In genomic region chr6:144343736-144344428, GRCh38 we compare ENCODE assay signal across 8 cellular contexts. TPM values are rescaled to one million over a fixed set of nuclear protein-coding genes. Genes with fewer than 3 reads are reported as not detected.
DNase-seq lines count a peak whose midpoint lies in the region; ATAC-seq and TF ChIP-seq lines count a peak whose summit lies in the region.

No MANE protein-coding gene starts in this region.

- H3K27ac ChIP-seq in left lung, result peak overlapping the region; percentile 41 to 80

- POLR2A ChIA-PET in activated CD8-positive, alpha-beta T cell treated with anti-CD3 and anti-CD28 coated beads, Interleukin-2, amount 10 ng/mL, durations not matched to agents 7 days and 5 days (lab: Charles Lee), result interaction anchor here (0.7 to 1.6 kb wide), 5 partner anchors 9 to 63 kb away, joined by 4 to 12 read pairs (median 4); no protein-coding TSS in a partner anchor

- H3K27me3 ChIP-seq in left lung, result no peaks in the 10 kb centered on the region

- CTCF ChIA-PET in activated CD8-positive, alpha-beta T cell treated with anti-CD3 and anti-CD28 coated beads, Interleukin-2, amount 10 ng/mL, durations not matched to agents 7 days and 5 days (lab: Charles Lee), result interaction anchor here (1.0 to 1.4 kb wide), 4 partner anchors 9 to 39 kb away, joined by 3 to 8 read pairs (median 4); no protein-coding TSS in a partner anchor

- H3K36me3 ChIP-seq in left lung, result no peaks in the 10 kb centered on the region

- intact Hi-C loops in left lung (cut with DNase I), result no loop called here

- peak overlapping the region in 1 of 2 donors; percentile 34 for H3K4me3 ChIP-seq in left lung

- H3K9me3 Mint-ChIP-seq in activated CD8-positive, alpha-beta T cell treated with anti-CD3 and anti-CD28 coated beads, Interleukin-2, amount 10 ng/mL, durations not matched to agents 7 days and 5 days (ENCODE audit: insufficient read depth), result no peaks in the 10 kb centered on the region

- peaks cover 67% of the 10 kb centered on the region for H3K4me1 Mint-ChIP-seq in activated CD8-positive, alpha-beta T cell treated with anti-CD3 and anti-CD28 coated beads, Interleukin-2, amount 10 ng/mL, durations not matched to agents 7 days and 5 days (ENCODE audit: low read depth)

- no peak for TF ChIP-seq CTCF in left lung (IDR thresholded peaks at IDR 0.05)

- no peaks in the 10 kb centered on the region for H3K9me3 ChIP-seq in left lung

- H3K4me3 Mint-ChIP-seq in activated CD8-positive, alpha-beta T cell treated with anti-CD3 and anti-CD28 coated beads, Interleukin-2, amount 10 ng/mL, durations not matched to agents 7 days and 5 days, result peak overlapping the region; percentile 90

- H3K36me3 Mint-ChIP-seq in activated CD8-positive, alpha-beta T cell treated with anti-CD3 and anti-CD28 coated beads, Interleukin-2, amount 10 ng/mL, durations not matched to agents 7 days and 5 days (ENCODE audit: low read depth), result peaks cover 32% of the 10 kb centered on the region

- ATAC-seq in GM19452 (IDR thresholded peaks at IDR 0.05; ENCODE audit: unreplicated experiment) (peak; percentile 44), HG03521 (IDR thresholded peaks at IDR 0.05; ENCODE audit: unreplicated experiment) (peak; percentile 29), left lung (peak; percentile 54)
- ATAC-seq in activated CD8-positive, alpha-beta T cell treated with anti-CD3 and anti-CD28 coated beads, Interleukin-2, amount 10 ng/mL, durations not matched to agents 7 days and 5 days, result peak; percentile 61

- DNase-seq in COLO829 (ENCODE audit: low spot score), result peak; percentile 54
- DNase-seq in activated CD8-positive, alpha-beta T cell treated with anti-CD3 and anti-CD28 coated beads, Interleukin-2, amount 10 ng/mL, durations not matched to agents 7 days and 5 days, result peak; percentile 63
- no peak for DNase-seq in left lung
- no peak for DNase-seq in glomerular visceral epithelial cell (ENCODE audit: extremely low spot score)
- no peak for DNase-seq in nucleus accumbens (lab: John Stamatoyannopoulos, UW)
- DNase-seq in stimulated activated CD4-positive, alpha-beta T cell treated with anti-CD3 and anti-CD28 coated beads, Interleukin-4, amount 100 ng/mL, for 4 hours, result no peak

- no peaks in the 10 kb centered on the region for H3K27me3 Mint-ChIP-seq in activated CD8-positive, alpha-beta T cell treated with anti-CD3 and anti-CD28 coated beads, Interleukin-2, amount 10 ng/mL, durations not matched to agents 7 days and 5 days (ENCODE audit: low read depth)

- H3K27ac Mint-ChIP-seq in activated CD8-positive, alpha-beta T cell treated with anti-CD3 and anti-CD28 coated beads, Interleukin-2, amount 10 ng/mL, durations not matched to agents 7 days and 5 days, result peak overlapping the region; percentile 91

- H3K4me1 ChIP-seq in left lung, result peaks cover 49 to 100% of the 10 kb centered on the region in 2 donors

RNA-seq across cellular contexts. Expression of gene UTRN, which starts 58.7 kb away (rescaled TPM):
- total RNA-seq in activated CD8-positive, alpha-beta T cell treated with anti-CD3 and anti-CD28 coated beads, Interleukin-2, amount 10 ng/mL, durations not matched to agents 7 days and 5 days, result 100 to 1,000 TPM; 136 to 141 TPM
- total RNA-seq in left lung, result 100 to 1,000 TPM; 238 to 253 TPM

Comparison
In these comparisons a context has a peak if more than half of its experiments do, and no peak if none do; other contexts are left out.
1. DNase-seq: peak in COLO829 (single experiment) and activated CD8-positive, alpha-beta T cell treated with anti-CD3 and anti-CD28 coated beads, Interleukin-2, amount 10 ng/mL, durations not matched to agents 7 days and 5 days (single experiment); none in left lung (0 of 2), glomerular visceral epithelial cell (single experiment), nucleus accumbens (0 of 56) and stimulated activated CD4-positive, alpha-beta T cell treated with anti-CD3 and anti-CD28 coated beads, Interleukin-4, amount 100 ng/mL, for 4 hours (0 of 2).
2. Peak in every context shown above with its lines, with median percentiles within 50 percentile points of each other: ATAC-seq.